10 cellular contexts compared by ENCODE assay signal in the genomic region with DNA sequence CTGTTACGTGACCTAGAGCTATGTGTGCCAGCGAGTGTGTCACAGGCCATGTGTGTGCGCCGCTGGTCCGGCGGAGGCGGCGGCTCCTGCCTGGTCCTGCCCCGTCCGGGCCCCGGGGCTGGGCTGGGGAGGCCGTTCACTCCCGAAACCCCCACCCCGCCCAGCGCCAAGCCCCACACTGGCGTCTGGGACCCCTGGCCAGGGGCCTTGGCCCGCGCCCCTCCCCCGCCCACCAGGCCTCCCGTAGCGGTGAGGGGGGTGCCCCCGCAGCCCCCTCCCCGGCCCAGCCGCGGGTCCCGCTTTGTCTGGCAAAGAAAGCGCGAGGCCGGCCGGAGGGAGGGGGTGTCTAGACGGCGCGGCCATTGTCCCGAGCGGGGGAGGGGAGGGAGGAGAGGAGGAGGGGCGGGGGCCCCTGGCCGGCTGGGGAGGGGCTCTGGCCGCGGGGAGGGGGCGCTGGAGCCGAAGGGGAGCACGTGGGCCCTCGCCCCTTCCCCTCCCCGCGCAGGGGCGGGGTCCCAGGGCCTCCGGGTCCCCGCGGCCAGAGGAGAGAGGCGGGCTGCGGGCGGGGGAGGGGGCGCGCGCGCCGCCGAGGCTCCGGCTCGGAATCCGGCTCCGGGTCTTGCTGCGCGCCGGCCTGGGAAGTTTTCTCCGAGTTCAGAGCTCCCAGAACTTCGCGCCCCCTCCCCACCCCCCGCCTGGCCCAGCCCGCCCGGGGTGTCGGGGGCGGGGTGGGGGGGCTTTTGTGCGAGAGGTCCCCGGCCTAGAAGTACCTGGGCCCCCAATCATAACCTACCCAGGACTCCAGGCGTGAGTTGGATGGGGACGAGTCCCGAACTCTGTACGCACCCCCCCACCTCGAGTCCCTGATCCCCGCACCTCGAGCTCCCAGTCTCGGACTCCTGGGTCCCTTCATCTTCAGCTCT. TPM values are rescaled to one million over a fixed set of nuclear protein-coding genes. Genes with fewer than 3 reads are reported as not detected.
DNase-seq lines count a peak whose midpoint lies in the region; ATAC-seq and TF ChIP-seq lines count a peak whose summit lies in the region.
"Had no signal": no experiment of that assay in that cellular context is flagged by ENCODE, and none has a peak within 500 bp of the region (broad histone marks: within the 10 kb centered on the region; RNA-seq: fewer than 3 reads in every experiment).

No MANE protein-coding gene starts in this region.

- DNase-seq in AG09309 (ENCODE audit: low read depth) (no peak), LNCaP clone FGC (ENCODE audit: low read depth) (no peak), HuH-7 (ENCODE audit: low spot score) (no peak), HCEC 1CT (no peak), NCI-H226 (no peak)
- DNase-seq in effector memory CD8-positive, alpha-beta T cell, result no peak
- no peak for DNase-seq in naive thymus-derived CD8-positive, alpha-beta T cell

- H3K36me3 Mint-ChIP-seq in effector memory CD8-positive, alpha-beta T cell (ENCODE audit: insufficient read depth), result no peaks in the 10 kb centered on the region
- H3K36me3 Mint-ChIP-seq in naive thymus-derived CD8-positive, alpha-beta T cell, result peaks cover 0 to 4% (median 0%) of the 10 kb centered on the region in 3 donors

- H3K9me3 Mint-ChIP-seq in effector memory CD8-positive, alpha-beta T cell, result no peaks in the 10 kb centered on the region
- no peaks in the 10 kb centered on the region for H3K9me3 Mint-ChIP-seq in naive thymus-derived CD8-positive, alpha-beta T cell

- no peak for TF ChIP-seq CTCF in AG09309 (IDR thresholded peaks at IDR 0.05; ENCODE audit: control insufficient read depth, insufficient read depth, low read depth, low read length, missing control alignments)
- no peak for TF ChIP-seq CTCF in LNCaP clone FGC (IDR thresholded peaks at IDR 0.05; ENCODE audit: control insufficient read depth, extremely low read depth, insufficient read depth)

- peaks cover 0 to 11% of the 10 kb centered on the region in 2 donors for H3K4me1 Mint-ChIP-seq in effector memory CD8-positive, alpha-beta T cell (ENCODE audit: low read depth in 2 of 2)
- peaks cover 14 to 36% (median 29%) of the 10 kb centered on the region in 4 donors for H3K4me1 Mint-ChIP-seq in naive thymus-derived CD8-positive, alpha-beta T cell

- POLR2A ChIA-PET in naive thymus-derived CD8-positive, alpha-beta T cell (lab: Charles Lee), result no interaction called here

- no peak for ATAC-seq in effector memory CD8-positive, alpha-beta T cell (replicated peaks)
- peak in 1 of 2 donors; percentile 9 for ATAC-seq in naive thymus-derived CD8-positive, alpha-beta T cell
- ATAC-seq in HG03045 (IDR thresholded peaks at IDR 0.05; ENCODE audit: unreplicated experiment), result no peak
- ATAC-seq: GM12878 had no signal

- H3K27me3 Mint-ChIP-seq in effector memory CD8-positive, alpha-beta T cell, result peaks cover 52 to 84% of the 10 kb centered on the region in 2 donors
- H3K27me3 Mint-ChIP-seq in naive thymus-derived CD8-positive, alpha-beta T cell, result peaks cover 33 to 65% (median 42%) of the 10 kb centered on the region in 5 donors

- H3K27ac Mint-ChIP-seq in effector memory CD8-positive, alpha-beta T cell, result no peak overlapping the region
- peak overlapping the region in 2 of 10 donors; percentile 7 to 35 for H3K27ac Mint-ChIP-seq in naive thymus-derived CD8-positive, alpha-beta T cell

- H3K4me3 ChIP-seq in AG09309 (ENCODE audit: control insufficient read depth, low read depth, low read length) (peak overlapping the region; percentile 76), LNCaP clone FGC (ENCODE audit: low read depth, low read length) (peak overlapping the region; percentile 66)
- H3K4me3 ChIP-seq: GM12878 had no signal

- peak overlapping the region; percentile 1 to 72 for H3K4me3 Mint-ChIP-seq in effector memory CD8-positive, alpha-beta T cell
- peak overlapping the region; percentile 53 to 83 (median 72) for H3K4me3 Mint-ChIP-seq in naive thymus-derived CD8-positive, alpha-beta T cell

RNA-seq across cellular contexts. Expression of a gene that starts 0.9 kb away (rescaled TPM):
- total RNA-seq in naive thymus-derived CD8-positive, alpha-beta T cell, result under 1 TPM in 1 of 2 experiments, not detected in 1; 0.05 TPM
- polyA plus RNA-seq in naive thymus-derived CD8-positive, alpha-beta T cell, result not detected

RNA-seq across cellular contexts. Expression of a gene that starts 32.3 kb away (rescaled TPM):
- total RNA-seq in naive thymus-derived CD8-positive, alpha-beta T cell, result under 1 TPM in 1 of 2 experiments, not detected in 1; 0.65 TPM
- not detected for polyA plus RNA-seq in naive thymus-derived CD8-positive, alpha-beta T cell
- total RNA-seq: GM12878, SK-MEL-5 had no signal
